ENCODE assay signal across 8 cellular contexts in the genomic region with DNA sequence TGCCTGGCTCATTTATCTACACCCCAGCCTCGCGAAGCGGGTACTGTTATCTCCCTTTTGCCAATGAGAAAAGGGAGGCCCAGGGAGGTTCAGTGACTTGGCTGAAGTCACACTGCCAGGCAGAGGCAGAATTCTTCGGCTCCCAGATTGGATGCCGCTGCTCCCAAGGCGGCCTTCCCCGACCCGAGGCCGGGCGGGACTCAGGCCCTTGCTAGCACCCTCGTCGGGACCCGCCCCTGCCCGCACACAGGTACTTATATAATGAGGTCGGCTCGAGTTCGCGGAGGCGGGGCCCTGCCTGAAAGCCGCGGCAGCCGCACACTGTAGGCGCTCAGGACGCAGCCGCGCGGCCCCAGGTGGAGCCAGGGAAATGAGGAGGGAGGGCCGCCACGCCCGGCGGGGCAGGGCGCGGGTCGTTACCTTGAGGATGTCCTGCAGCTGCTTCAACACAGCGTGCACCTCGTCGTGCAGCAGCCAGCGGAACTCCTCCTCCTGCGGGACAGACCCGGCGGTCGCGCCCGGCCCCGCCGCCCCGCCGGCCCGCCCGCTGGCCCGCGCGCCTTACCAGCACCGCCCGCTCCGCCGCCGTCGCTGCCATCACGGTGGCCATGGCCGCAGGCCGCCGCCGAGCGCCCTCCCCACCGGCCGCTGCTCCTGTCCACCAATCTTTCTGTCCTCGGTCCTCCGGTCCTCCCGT. TPM values are rescaled to one million over a fixed set of nuclear protein-coding genes. Genes with fewer than 3 reads are reported as not detected.
DNase-seq lines count a peak whose midpoint lies in the region; ATAC-seq and TF ChIP-seq lines count a peak whose summit lies in the region.

A gene with protein sequence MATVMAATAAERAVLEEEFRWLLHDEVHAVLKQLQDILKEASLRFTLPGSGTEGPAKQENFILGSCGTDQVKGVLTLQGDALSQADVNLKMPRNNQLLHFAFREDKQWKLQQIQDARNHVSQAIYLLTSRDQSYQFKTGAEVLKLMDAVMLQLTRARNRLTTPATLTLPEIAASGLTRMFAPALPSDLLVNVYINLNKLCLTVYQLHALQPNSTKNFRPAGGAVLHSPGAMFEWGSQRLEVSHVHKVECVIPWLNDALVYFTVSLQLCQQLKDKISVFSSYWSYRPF (minus strand): TSS at position 672 of the 697 bp plus-strand sequence. CDS start 62 bp downstream, at position 610.

- H3K4me1 Mint-ChIP-seq in HFFc6 (ENCODE audit: low read depth), result peaks cover 10% of the 10 kb centered on the region
- peaks cover 7% of the 10 kb centered on the region for H3K4me1 Mint-ChIP-seq in activated naive CD8-positive, alpha-beta T cell treated with anti-CD3 and anti-CD28 coated beads, Interleukin-2, amount 50 U/mL, for 24 hours

- H3K4me3 ChIP-seq in GM08714 (ENCODE audit: low read length) (peak within 1 kb of the TSS; percentile 57), heart right ventricle (peak within 1 kb of the TSS; percentile 64 to 95 (median 84)), upper lobe of left lung (peak within 1 kb of the TSS; percentile 51 to 94 (median 90))

- H3K9me3 Mint-ChIP-seq in HFFc6, result no peaks in the 10 kb centered on the region
- no peaks in the 10 kb centered on the region for H3K9me3 Mint-ChIP-seq in activated naive CD8-positive, alpha-beta T cell treated with anti-CD3 and anti-CD28 coated beads, Interleukin-2, amount 50 U/mL, for 24 hours

- WGBS in heart right ventricle, 2 donors, result 0% methylated on average over 45 to 70 of the region's 70 CpGs
- 0 to 1% methylated on average over 3 to 40 of the region's 70 CpGs for WGBS in upper lobe of left lung, 2 donors

- TF ChIP-seq POLR2A in upper lobe of left lung (IDR thresholded peaks at IDR 0.05), result peak in 1 of 4 donors; percentile 61

- ATAC-seq in activated naive CD8-positive, alpha-beta T cell treated with anti-CD3 and anti-CD28 coated beads, Interleukin-2, amount 50 U/mL, for 24 hours, result peak; percentile 44
- peak; percentile 29 to 74 (median 57) for ATAC-seq in heart right ventricle
- peak; percentile 42 to 84 for ATAC-seq in upper lobe of left lung (ENCODE audit: low FRiP score in 2 of 2)

- peak within 1 kb of the TSS; percentile 69 for H3K27ac Mint-ChIP-seq in HFFc6
- H3K27ac Mint-ChIP-seq in activated naive CD8-positive, alpha-beta T cell treated with anti-CD3 and anti-CD28 coated beads, Interleukin-2, amount 50 U/mL, for 24 hours, result no peak within 1 kb of the TSS

- H3K4me3 Mint-ChIP-seq in HFFc6, result peak within 1 kb of the TSS; percentile 90
- peak within 1 kb of the TSS; percentile 75 for H3K4me3 Mint-ChIP-seq in activated naive CD8-positive, alpha-beta T cell treated with anti-CD3 and anti-CD28 coated beads, Interleukin-2, amount 50 U/mL, for 24 hours

- no peak for TF ChIP-seq CTCF in HFFc6 (IDR thresholded peaks at IDR 0.05)
- no peak for TF ChIP-seq CTCF in heart right ventricle (IDR thresholded peaks at IDR 0.05)
- TF ChIP-seq CTCF in upper lobe of left lung (IDR thresholded peaks at IDR 0.05), result no peak

- H3K9me3 ChIP-seq in heart right ventricle, result no peaks in the 10 kb centered on the region
- H3K9me3 ChIP-seq in upper lobe of left lung, result no peaks in the 10 kb centered on the region

- no peak for TF ChIP-seq EP300 in upper lobe of left lung (IDR thresholded peaks at IDR 0.05)

- H3K27me3 ChIP-seq in heart right ventricle (no peaks in the 10 kb centered on the region), upper lobe of left lung (no peaks in the 10 kb centered on the region)

- H3K4me1 ChIP-seq in heart right ventricle (peaks cover 0 to 51% (median 29%) of the 10 kb centered on the region in 9 donors), upper lobe of left lung (peaks cover 15 to 37% (median 26%) of the 10 kb centered on the region in 4 donors)

- H3K36me3 Mint-ChIP-seq in HFFc6 (ENCODE audit: low read depth), result peaks cover under 1% of the 10 kb centered on the region
- peaks cover 13% of the 10 kb centered on the region for H3K36me3 Mint-ChIP-seq in activated naive CD8-positive, alpha-beta T cell treated with anti-CD3 and anti-CD28 coated beads, Interleukin-2, amount 50 U/mL, for 24 hours (ENCODE audit: low read depth)

- intact Hi-C loops in heart right ventricle (cut with DNase I) (loop anchor here in 5 of 10 donors (2.0 to 10.0 kb wide), 5 partner anchors 35 to 155 kb away; a partner anchor contains a TSS), posterior vena cava (cut with DNase I) (no loop called here)

- H3K36me3 ChIP-seq in heart right ventricle (peaks cover 0 to 61% (median 39%) of the 10 kb centered on the region in 9 donors), upper lobe of left lung (peaks cover 0 to 44% (median 31%) of the 10 kb centered on the region in 4 donors)

- H3K27ac ChIP-seq in heart right ventricle, result peak within 1 kb of the TSS; percentile 67 to 96 (median 92)
- H3K27ac ChIP-seq in upper lobe of left lung, result peak within 1 kb of the TSS; percentile 76 to 92 (median 82)

- peaks cover 2% of the 10 kb centered on the region; the same call in 1 of the 2 replicates for H3K27me3 Mint-ChIP-seq in HFFc6 (ENCODE audit: insufficient read depth)
- H3K27me3 Mint-ChIP-seq in activated naive CD8-positive, alpha-beta T cell treated with anti-CD3 and anti-CD28 coated beads, Interleukin-2, amount 50 U/mL, for 24 hours, result no peaks in the 10 kb centered on the region

- DNase-seq in HFFc6 (peak; percentile 22), MV-4-11 (lab: John Stamatoyannopoulos, UW) (peak; percentile 41), SKM-1 treated with dmso at 0.1 percent for 144 hours (lab: John Stamatoyannopoulos, UW; ENCODE audit: unreplicated experiment) (peak; percentile 61), heart right ventricle (peak; percentile 75 to 76), posterior vena cava (ENCODE audit: low spot score) (peak; percentile 91), upper lobe of left lung (peak; percentile 95 to 96)
- DNase-seq in activated naive CD8-positive, alpha-beta T cell treated with anti-CD3 and anti-CD28 coated beads, Interleukin-2, amount 50 U/mL, for 24 hours, result peak; percentile 69

RNA-seq across cellular contexts. Expression of the gene that starts here (rescaled TPM):
- total RNA-seq in HFFc6 (2021; fragmentation: NEBNext Ultra II Directional; extraction: Animal tissue kit (Norgen Biotek cat#: 25700)), result 10 to 100 TPM; 16.8 to 20.1 (median 18.5) TPM
- total RNA-seq in heart right ventricle (100 to 1,000 TPM in 4 of 10 donors, 10 to 100 TPM in 6; 77.6 to 123 (median 96.9) TPM), posterior vena cava (10 to 100 TPM; 12.9 to 23.5 TPM), upper lobe of left lung (10 to 100 TPM; 19.2 to 59.7 (median 33.1) TPM)
- polyA plus RNA-seq in heart right ventricle, result 100 to 1,000 TPM in 1 of 2 donors, 10 to 100 TPM in 1; 44.1 to 148 TPM

Comparison
In these comparisons a context has a peak if more than half of its experiments do, and no peak if none do; other contexts are left out.
1. Peak in every context shown above with its lines: DNase-seq, ATAC-seq, H3K4me3 ChIP-seq and H3K27ac ChIP-seq.
2. DNase-seq: peak in every context shown above with its lines; median percentile 96 in upper lobe of left lung; 91 in posterior vena cava; 76 in heart right ventricle; 69 in activated naive CD8-positive, alpha-beta T cell treated with anti-CD3 and anti-CD28 coated beads, Interleukin-2, amount 50 U/mL, for 24 hours; 61 in SKM-1 treated with dmso at 0.1 percent for 144 hours; 41 in MV-4-11; 22 in HFFc6.